Comparison of ENCODE assay signal across 8 cellular contexts in genomic region chr11:65204646-65205601, GRCh38. TPM values are rescaled to one million over a fixed set of nuclear protein-coding genes. Genes with fewer than 3 reads are reported as not detected.
DNase-seq lines count a peak whose midpoint lies in the region; ATAC-seq, FAIRE-seq and TF ChIP-seq lines count a peak whose summit lies in the region.

No MANE protein-coding gene starts in this region.

- TF ChIP-seq POLR2A in right lobe of liver (IDR thresholded peaks at IDR 0.05): no peak

- H3K27me3 ChIP-seq in right lobe of liver: no peaks in the 10 kb centered on the region

- DNase-seq in D721Med (ENCODE audit: insufficient read length, low spot score) (peak; percentile 86), HTR-8/SVneo (ENCODE audit: insufficient read length, low spot score) (peak; percentile 66), UCSD-AML1 (lab: John Stamatoyannopoulos, UW; ENCODE audit: unreplicated experiment) (peak; percentile 57), choroid plexus epithelial cell (ENCODE audit: low read depth) (peak; percentile 52), right lobe of liver (peak in 1 of 3 donors; percentile 53), substantia nigra (lab: John Stamatoyannopoulos, UW) (peak in 38 of 49 donors; percentile 13 to 86 (median 56)), DMS153 (lab: John Stamatoyannopoulos, UW) (no peak)

- H3K27ac ChIP-seq in right lobe of liver (no peak overlapping the region), substantia nigra (ENCODE audit: low read depth, low read length, poor library complexity, severe bottlenecking) (no peak overlapping the region)

- H3K4me3 ChIP-seq in choroid plexus epithelial cell (ENCODE audit: low read depth, low read length) (no peak overlapping the region), right lobe of liver (no peak overlapping the region)

- 69% methylated on average over 17 of the region's 38 CpGs for WGBS in right lobe of liver (ENCODE audit: insufficient coverage, low coverage, low lambda C conversion rate, missing lambda C conversion rate)

- FAIRE-seq in D721Med (lab: Jason Lieb, UNC) (no peak), HTR-8/SVneo (lab: Jason Lieb, UNC) (peak; percentile 72)

- intact Hi-C loops in right lobe of liver (cut with DNase I): loop anchor here in 1 of 2 donors (10.0 kb wide), 1 partner anchor 50 kb away; no protein-coding TSS in a partner anchor

- ATAC-seq in right lobe of liver (peak; percentile 62 to 79 (median 73)), GM21723 (IDR thresholded peaks at IDR 0.05; ENCODE audit: unreplicated experiment) (no peak)

- TF ChIP-seq CTCF in D721Med (IDR thresholded peaks at IDR 0.05; ENCODE audit: insufficient read depth, missing control alignments) (peak; percentile 61), choroid plexus epithelial cell (conservative IDR thresholded peaks at IDR 0.05; ENCODE audit: low read depth, low read length) (peak; percentile 86), right lobe of liver (IDR thresholded peaks at IDR 0.05) (peak; percentile 81 to 95 (median 90))

- no peaks in the 10 kb centered on the region for H3K9me3 ChIP-seq in right lobe of liver

- H3K36me3 ChIP-seq in right lobe of liver: peaks cover 0 to 31% (median 14%) of the 10 kb centered on the region in 4 donors

- peaks cover 0 to 18% (median 1%) of the 10 kb centered on the region in 4 donors for H3K4me1 ChIP-seq in right lobe of liver

RNA-seq across cellular contexts. Expression of gene CAPN1, which starts 23.2 kb away (rescaled TPM):
- 100 to 1,000 TPM in 1 of 6 experiments, 10 to 100 TPM in 5; 55.7 to 124 (median 83.1) TPM for total RNA-seq in right lobe of liver

RNA-seq across cellular contexts. Expression of gene SPDYC, which starts 34.9 kb away (rescaled TPM):
- total RNA-seq in right lobe of liver: 1 to 10 TPM in 2 of 6 experiments, under 1 TPM in 2, not detected in 2; 0.49 to 1.8 (median 0.87) TPM

RNA-seq across cellular contexts. Expression of gene POLA2, which starts 56.8 kb away (rescaled TPM):
- total RNA-seq in right lobe of liver: 1 to 10 TPM; 1.8 to 8.4 (median 3.5) TPM
